16 cellular contexts compared by ENCODE assay signal in genomic region chr17:30513346-30513745, GRCh38. TPM values are rescaled to one million over a fixed set of nuclear protein-coding genes. Genes with fewer than 3 reads are reported as not detected.
DNase-seq lines count a peak whose midpoint lies in the region; ATAC-seq and TF ChIP-seq lines count a peak whose summit lies in the region.
"Had no signal": no experiment of that assay in that cellular context is flagged by ENCODE, and none has a peak within 500 bp of the region (broad histone marks: within the 10 kb centered on the region; RNA-seq: fewer than 3 reads in every experiment).

No MANE protein-coding gene starts in this region.

- H3K79me2 ChIP-seq in GM23248 (ENCODE audit: insufficient read depth): peaks cover 44% of the 10 kb centered on the region

- no peaks in the 10 kb centered on the region for H3K9me2 ChIP-seq in GM23248 (ENCODE audit: insufficient read depth)

- TF ChIP-seq CTCF in fibroblast of mammary gland (conservative IDR thresholded peaks at IDR 0.05; ENCODE audit: control insufficient read depth, insufficient read depth, low read depth, low read length) (no peak), RWPE1 (conservative IDR thresholded peaks at IDR 0.05; ENCODE audit: low read depth) (no peak)

- H3K4me3 ChIP-seq in GM23248: no peak overlapping the region
- no peak overlapping the region for H3K4me3 ChIP-seq in fibroblast of mammary gland (ENCODE audit: control insufficient read depth, low read depth, low read length)
- H3K4me3 ChIP-seq: BLaER1, K562 had no signal

- in situ Hi-C loops in GM23248 (cut with MboI): loop anchor here (25.0 kb wide), 1 partner anchor 199 kb away; no protein-coding TSS in a partner anchor

- no peaks in the 10 kb centered on the region for H3K27me3 ChIP-seq in GM23248 (replicated peaks; ENCODE audit: insufficient read depth)
- H3K27me3 ChIP-seq: BLaER1 had no signal

- H3K4me1 ChIP-seq in GM23248 (ENCODE audit: insufficient read depth): peaks cover 11% of the 10 kb centered on the region
- H3K4me1 ChIP-seq: BLaER1 had no signal

- H3F3A ChIP-seq in GM23248 (ENCODE audit: insufficient read depth): peaks cover 31% of the 10 kb centered on the region

- DNase-seq in GM23248 (peak; percentile 63), amniotic epithelial cell (ENCODE audit: low read depth) (peak; percentile 4), fibroblast of mammary gland (ENCODE audit: low read depth) (peak; percentile 80), stromal cell of bone marrow (ENCODE audit: low read depth) (peak; percentile 68), RWPE1 (ENCODE audit: low spot score) (no peak)
- DNase-seq in stimulated activated CD8-positive, alpha-beta memory T cell treated with anti-CD3 and anti-CD28 coated beads, Interleukin-4, amount 100 ng/mL, for 48 hours: no peak
- DNase-seq: CD4-positive, alpha-beta memory T cell; DMS153; GF-D8; GOT3; NCI-H1105 treated with DMSO at 0.1 percent for 48 hours; NCI-H1694 had no signal

- H3K9me3 ChIP-seq in GM23248 (ENCODE audit: low read depth): no peaks in the 10 kb centered on the region
- H3K9me3 ChIP-seq: BLaER1 had no signal

- H3K9ac ChIP-seq in GM23248: no peak overlapping the region
- H3K9ac ChIP-seq: BLaER1 had no signal

- POLR2A ChIA-PET in RWPE1 (lab: Yijun Ruan, JAX; ENCODE audit: low non-redundant PET): no interaction called here

- H3K27ac ChIP-seq in GM23248: peak overlapping the region; percentile 19
- H3K27ac ChIP-seq in RWPE1: no peak overlapping the region
- H3K27ac ChIP-seq: BLaER1 had no signal

- no peak overlapping the region for H3K4me2 ChIP-seq in GM23248 (ENCODE audit: unreplicated experiment)
- H3K4me2 ChIP-seq: BLaER1 had no signal

- CTCF ChIA-PET in RWPE1 (lab: Yijun Ruan, JAX): no interaction called here

- no peak for ATAC-seq in HG03108 (IDR thresholded peaks at IDR 0.05; ENCODE audit: unreplicated experiment)
- ATAC-seq: HCT116, K562 had no signal

- H2AFZ ChIP-seq in GM23248: no peak overlapping the region

- WGBS in GM23248 (ENCODE audit: low coverage in 1 of 2, low lambda C conversion rate in 2 of 2, missing lambda C conversion rate in 2 of 2), 2 experiments: 84 to 93% methylated on average over 1 of the region's 1 CpG

- no peaks in the 10 kb centered on the region for H4K20me1 ChIP-seq in GM23248 (ENCODE audit: insufficient read depth)
- H4K20me1 ChIP-seq: BLaER1 had no signal

- H3K36me3 ChIP-seq in GM23248 (ENCODE audit: low read depth): peaks cover 33% of the 10 kb centered on the region; the same call in 1 of the 2 replicates

RNA-seq across cellular contexts. Expression of gene GOSR1, which starts 36.1 kb away (rescaled TPM):
- 16.9 and 20.2 TPM in 2 replicates for total RNA-seq in GM23248 (2014; rRNA removed; shearing (Covaris generic))
- polyA plus RNA-seq in GM23248 (2016; fragmentation: Nextera tagmentation; extraction: Ambion mirVana): 44.2 and 44.8 TPM in 2 replicates

Comparison
In these comparisons a context has a peak if more than half of its experiments do, and no peak if none do; other contexts are left out.
1. DNase-seq: peak in GM23248 (single experiment), amniotic epithelial cell (single experiment), fibroblast of mammary gland (single experiment) and stromal cell of bone marrow (single experiment); none in RWPE1 (single experiment) and stimulated activated CD8-positive, alpha-beta memory T cell treated with anti-CD3 and anti-CD28 coated beads, Interleukin-4, amount 100 ng/mL, for 48 hours (single experiment).